In the genomic region with DNA sequence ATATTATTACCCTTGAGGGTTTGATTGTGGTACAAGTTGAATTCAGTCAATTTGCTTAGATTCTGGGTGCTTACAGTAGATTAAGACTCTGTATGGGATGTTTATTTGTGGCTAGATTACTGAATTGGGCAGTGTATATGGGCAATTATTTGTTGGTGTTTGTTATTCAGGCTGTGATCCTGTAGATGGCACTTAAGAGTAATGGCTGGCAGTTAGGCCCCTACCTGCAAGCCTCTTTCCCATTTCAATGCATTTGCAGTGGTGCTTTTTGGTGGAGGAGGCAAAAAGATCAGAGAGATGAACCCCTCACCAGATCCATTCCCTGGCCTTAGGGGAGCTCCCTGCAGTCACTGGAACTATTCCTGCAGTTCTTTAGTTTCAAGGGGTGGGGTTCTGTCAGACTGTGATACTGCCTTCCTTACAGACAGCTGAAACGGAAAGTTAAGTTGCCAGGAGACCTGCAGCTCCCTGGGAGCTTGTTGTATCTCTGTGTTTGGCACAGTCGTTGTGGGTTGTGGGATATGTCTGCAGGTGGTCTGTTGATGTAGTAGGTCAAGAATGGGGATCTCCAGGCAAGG, we compare ENCODE assay signal across 11 cellular contexts.
A peak's percentile ranks its signal among the peaks of the same experiment; 100 is the strongest.
DNase-seq lines count a peak whose midpoint lies in the region; ATAC-seq, FAIRE-seq and TF ChIP-seq lines count a peak whose summit lies in the region.
"Had no signal": no experiment of that assay in that cellular context is flagged by ENCODE, and none has a peak within 500 bp of the region (broad histone marks: within the 10 kb centered on the region; RNA-seq: fewer than 3 reads in every experiment).

No MANE protein-coding gene starts in this region.

- H3K4me3 ChIP-seq in A549 (no peak overlapping the region), PC-9 (no peak overlapping the region), fibroblast of pulmonary artery (replicated peaks; ENCODE audit: low read depth, low read length) (no peak overlapping the region), H7 (ENCODE audit: insufficient read depth, low read depth, low read length) (no peak overlapping the region)

- no peak for FAIRE-seq in A549 (lab: Jason Lieb, UNC)
- FAIRE-seq: GM19239 had no signal

- no TSS peak for BruUV-seq in PC-9 (replicated peaks; lab: Mats Ljungman, UMichigan)

- H3K4me2 ChIP-seq in A549 = no peak overlapping the region
- H3K4me2 ChIP-seq in PC-9 = no peak overlapping the region

- no peak overlapping the region for H3K27ac Mint-ChIP-seq in activated T-helper 2 cell treated with anti-CD3 and anti-CD28 coated beads, Interferon-gamma antibody, Interleukin-2, Interleukin-4, amounts not matched to agents 10 μg/mL and 5 μg/mL and 100 μg/mL, durations not matched to agents 14 hours and 24 hours and 36 hours
- H3K27ac Mint-ChIP-seq: CD8-positive, alpha-beta memory T cell had no signal

- H3K4me3 Mint-ChIP-seq in activated T-helper 2 cell treated with anti-CD3 and anti-CD28 coated beads, Interferon-gamma antibody, Interleukin-2, Interleukin-4, amounts not matched to agents 10 μg/mL and 5 μg/mL and 100 μg/mL, durations not matched to agents 14 hours and 24 hours and 36 hours (ENCODE audit: low read depth) = no peak overlapping the region
- H3K4me3 Mint-ChIP-seq: CD8-positive, alpha-beta memory T cell had no signal

- H3K36me3 ChIP-seq in PC-9 (ENCODE audit: low read depth) (no peaks in the 10 kb centered on the region), H7 (replicated peaks; ENCODE audit: control insufficient read depth, insufficient read depth, low read length) (no peaks in the 10 kb centered on the region)

- CTCF ChIA-PET in A549 (lab: Yijun Ruan, JAX) (interaction anchor here (1.1 to 1.8 kb wide), 2 partner anchors 10 to 740 kb away, joined by 5 read pairs; no protein-coding TSS in a partner anchor), PC-9 (lab: Charles Lee) (no interaction called here)

- TF ChIP-seq CTCF in A549 (IDR thresholded peaks at IDR 0.05) (peak; percentile 39), PC-9 (conservative IDR thresholded peaks at IDR 0.05) (peak; percentile 69), fibroblast of pulmonary artery (IDR thresholded peaks at IDR 0.05; ENCODE audit: low read length, missing control alignments) (peak; percentile 53)

- H2AFZ ChIP-seq in PC-9 = no peak overlapping the region

- TF ChIP-seq POLR2A in A549 (IDR thresholded peaks at IDR 0.05; ENCODE audit: low read length) = no peak

- H3K27me3 ChIP-seq in PC-9 (ENCODE audit: insufficient read depth, low read depth) (no peaks in the 10 kb centered on the region), H7 (ENCODE audit: control insufficient read depth, insufficient read depth, low read length) (no peaks in the 10 kb centered on the region)

- peaks cover 9% of the 10 kb centered on the region for H3K9me3 Mint-ChIP-seq in activated T-helper 2 cell treated with anti-CD3 and anti-CD28 coated beads, Interferon-gamma antibody, Interleukin-2, Interleukin-4, amounts not matched to agents 10 μg/mL and 5 μg/mL and 100 μg/mL, durations not matched to agents 14 hours and 24 hours and 36 hours

- 25% methylated on average over 2 of the region's 2 CpGs for WGBS in A549 (ENCODE audit: missing lambda C conversion rate)

- TF ChIP-seq RAD21 in A549 (conservative IDR thresholded peaks at IDR 0.05 in 1 of 2, IDR thresholded peaks at IDR 0.05 in 1 of 2) = peak; percentile 47 to 57

- no peaks in the 10 kb centered on the region for H3F3A ChIP-seq in PC-9 (ENCODE audit: insufficient read depth, low read depth)

- no peak for TF ChIP-seq EP300 in A549 (IDR thresholded peaks at IDR 0.05)

- H3K4me1 Mint-ChIP-seq in activated T-helper 2 cell treated with anti-CD3 and anti-CD28 coated beads, Interferon-gamma antibody, Interleukin-2, Interleukin-4, amounts not matched to agents 10 μg/mL and 5 μg/mL and 100 μg/mL, durations not matched to agents 14 hours and 24 hours and 36 hours (ENCODE audit: low read depth) = no peaks in the 10 kb centered on the region
- H3K4me1 Mint-ChIP-seq: CD8-positive, alpha-beta memory T cell had no signal

- peak; percentile 49 to 50; a peak in 1 of 6 replicates for ATAC-seq in A549
- peak; percentile 38 for ATAC-seq in GM18867 (IDR thresholded peaks at IDR 0.05; ENCODE audit: unreplicated experiment)

- no peaks in the 10 kb centered on the region for H4K20me1 ChIP-seq in PC-9 (ENCODE audit: insufficient read depth)

- H3K27me3 Mint-ChIP-seq in activated T-helper 2 cell treated with anti-CD3 and anti-CD28 coated beads, Interferon-gamma antibody, Interleukin-2, Interleukin-4, amounts not matched to agents 10 μg/mL and 5 μg/mL and 100 μg/mL, durations not matched to agents 14 hours and 24 hours and 36 hours (ENCODE audit: low read depth) = no peaks in the 10 kb centered on the region
- H3K27me3 Mint-ChIP-seq: CD8-positive, alpha-beta memory T cell had no signal

- H3K36me3 Mint-ChIP-seq in activated T-helper 2 cell treated with anti-CD3 and anti-CD28 coated beads, Interferon-gamma antibody, Interleukin-2, Interleukin-4, amounts not matched to agents 10 μg/mL and 5 μg/mL and 100 μg/mL, durations not matched to agents 14 hours and 24 hours and 36 hours (ENCODE audit: low read depth) = no peaks in the 10 kb centered on the region
- H3K36me3 Mint-ChIP-seq: CD8-positive, alpha-beta memory T cell had no signal

- DNase-seq in A549 (ENCODE audit: low read depth in 1 of 2, low spot score in 1 of 2) (peak in 1 of 2 experiments; percentile 3), PC-9 (peak; percentile 2 to 43), fibroblast of pulmonary artery (ENCODE audit: low read depth) (peak; percentile 59), COLO829 (ENCODE audit: low spot score) (no peak), H7 (no peak)
- no peak for DNase-seq in activated CD4-positive, alpha-beta T cell treated with anti-CD3 and anti-CD28 coated beads for 48 hours
- DNase-seq in activated T-helper 2 cell treated with anti-CD3 and anti-CD28 coated beads, Interferon-gamma antibody, Interleukin-2, Interleukin-4, amounts not matched to agents 10 μg/mL and 5 μg/mL and 100 μg/mL, durations not matched to agents 14 hours and 24 hours and 36 hours (ENCODE audit: low spot score) = no peak
- DNase-seq: activated CD4-positive, alpha-beta T cell treated with anti-CD3 and anti-CD28 coated beads for 1 hour; CD8-positive, alpha-beta memory T cell had no signal

- H3K9me3 ChIP-seq in A549 (no peaks in the 10 kb centered on the region), PC-9 (ENCODE audit: insufficient read depth, low read depth) (peaks cover 10% of the 10 kb centered on the region; the same call in 1 of the 2 replicates)

- POLR2A ChIA-PET in A549 (lab: Yijun Ruan, JAX) = no interaction called here
- POLR2A ChIA-PET in PC-9 (lab: Charles Lee; ENCODE audit: unreplicated experiment) = no interaction called here

- intact Hi-C loops in PC-9 (cut with micrococcal nuclease; ENCODE audit: unreplicated experiment) = loop anchor here (10.0 kb wide), 1 partner anchor 698 kb away; no protein-coding TSS in a partner anchor
- intact Hi-C loops in activated T-helper 2 cell treated with anti-CD3 and anti-CD28 coated beads, Interferon-gamma antibody, Interleukin-2, Interleukin-4, amounts not matched to agents 10 μg/mL and 5 μg/mL and 100 μg/mL, durations not matched to agents 14 hours and 24 hours and 36 hours (cut with micrococcal nuclease) = no loop called here

- H3K27ac ChIP-seq in A549 = peak overlapping the region in 1 of 2 experiments; percentile 33; a peak in 1 of 6 replicates
- no peak overlapping the region for H3K27ac ChIP-seq in PC-9

- no peaks in the 10 kb centered on the region for H3K9me2 ChIP-seq in PC-9 (ENCODE audit: insufficient read depth)

- no peaks in the 10 kb centered on the region for H3K79me2 ChIP-seq in PC-9 (ENCODE audit: low read depth)

- H3K4me1 ChIP-seq in A549 (peaks cover 8% of the 10 kb centered on the region; the same call in 1 of the 3 replicates), PC-9 (replicated peaks; ENCODE audit: insufficient read depth) (peaks cover 26% of the 10 kb centered on the region)

TF ChIP-seq in A549, 52 proteins besides CTCF, POLR2A, EP300 and RAD21:
- TF ChIP-seq SMC3 (IDR thresholded peaks at IDR 0.05) = peak; percentile 34; the same call in 2 of the 3 replicates
- TF ChIP-seq FOSB (CRISPR knock-in tag; IDR thresholded peaks at IDR 0.05) = no peak

Comparison
In these comparisons a context has a peak if more than half of its experiments do, and no peak if none do; other contexts are left out.
1. DNase-seq: peak in PC-9 (2 of 2) and fibroblast of pulmonary artery (single experiment); none in COLO829 (single experiment), activated CD4-positive, alpha-beta T cell treated with anti-CD3 and anti-CD28 coated beads for 48 hours (single experiment), activated T-helper 2 cell treated with anti-CD3 and anti-CD28 coated beads, Interferon-gamma antibody, Interleukin-2, Interleukin-4, amounts not matched to agents 10 μg/mL and 5 μg/mL and 100 μg/mL, durations not matched to agents 14 hours and 24 hours and 36 hours (single experiment) and H7 (single experiment).
2. Peak in every context shown above with its lines, with median percentiles within 50 percentile points of each other: CTCF ChIP-seq.